In genomic region chr11:124867700-124868099, GRCh38 we compare ENCODE assay signal across 2 cellular contexts.
A peak's percentile ranks its signal among the peaks of the same experiment; 100 is the strongest.
TF ChIP-seq lines count a peak whose summit lies in the region.

No MANE protein-coding gene starts in this region.

TF ChIP-seq in GM12878, 131 proteins besides CTCF, POLR2A, EP300 and RAD21:
- TF ChIP-seq SMC3 (IDR thresholded peaks at IDR 0.05; ENCODE audit: borderline replicate concordance, low read length) (peak; percentile 11; the same call in 1 of the 2 replicates), ZZZ3 (IDR thresholded peaks at IDR 0.05; ENCODE audit: control insufficient read depth, insufficient read length, low read depth) (no peak)

TF ChIP-seq in liver, 16 proteins besides CTCF, POLR2A, EP300 and RAD21:
- TF ChIP-seq SP1 (IDR thresholded peaks at IDR 0.05) = no peak
- TF ChIP-seq MAX (IDR thresholded peaks at IDR 0.05) = no peak
- TF ChIP-seq FOXA2 (IDR thresholded peaks at IDR 0.05) = no peak
- TF ChIP-seq REST (IDR thresholded peaks at IDR 0.05) = no peak
- no peak for TF ChIP-seq EGR1 (IDR thresholded peaks at IDR 0.05; ENCODE audit: low read depth in 2 of 2)
- TF ChIP-seq ATF3 (IDR thresholded peaks at IDR 0.05) = no peak
- no peak for TF ChIP-seq ZBTB33 (IDR thresholded peaks at IDR 0.05)
- TF ChIP-seq GABPA (IDR thresholded peaks at IDR 0.05 in 1 of 2, conservative IDR thresholded peaks at IDR 0.05 in 1 of 2) = no peak
- no peak for TF ChIP-seq HNF4A (conservative IDR thresholded peaks at IDR 0.05)
- no peak for TF ChIP-seq RXRA (IDR thresholded peaks at IDR 0.05)
